ENCODE assay signal across 8 cellular contexts in genomic region chr1:117366982-117367768, GRCh38. TPM values are rescaled to one million over a fixed set of nuclear protein-coding genes. Genes with fewer than 3 reads are reported as not detected.
DNase-seq lines count a peak whose midpoint lies in the region; ATAC-seq and TF ChIP-seq lines count a peak whose summit lies in the region.

MAN1A2 (plus strand) TSS chr1:117367449; CDS start chr1:117368184, 735 bp downstream.

- H3K4me1 ChIP-seq in foreskin keratinocyte = peaks cover 24% of the 10 kb centered on the region
- peaks cover 43% of the 10 kb centered on the region for H3K4me1 ChIP-seq in neuron (ENCODE audit: insufficient read depth, low read length)

- TF ChIP-seq CTCF in foreskin keratinocyte (conservative IDR thresholded peaks at IDR 0.05) (no peak), subcutaneous adipose tissue (IDR thresholded peaks at IDR 0.05; ENCODE audit: low read depth) (no peak)

- ATAC-seq in GM21447 (IDR thresholded peaks at IDR 0.05; ENCODE audit: unreplicated experiment) (peak; percentile 62), foreskin keratinocyte (peak; percentile 78)

- peak within 1 kb of the TSS; percentile 77 for H2AFZ ChIP-seq in neuron (ENCODE audit: low read depth, low read length)

- H3K36me3 ChIP-seq in neuron (ENCODE audit: insufficient read depth, low read length) = no peaks in the 10 kb centered on the region

- H3K27me3 ChIP-seq in foreskin keratinocyte (no peaks in the 10 kb centered on the region), neuron (ENCODE audit: insufficient read depth, low read length) (no peaks in the 10 kb centered on the region)

- H3K27ac ChIP-seq in foreskin keratinocyte = peak within 1 kb of the TSS; percentile 76

- no peaks in the 10 kb centered on the region for H3K9me3 ChIP-seq in neuron (ENCODE audit: low read length)

- peak; percentile 35 for DNase-seq in DMS79 (lab: John Stamatoyannopoulos, UW)
- DNase-seq in HuH-7 (ENCODE audit: low spot score) = peak; percentile 56
- DNase-seq in SHP77 treated with DMSO at 0.1 percent for 48 hours (lab: John Stamatoyannopoulos, UW) = peak; percentile 51
- peak; percentile 26 to 60 (median 46) for DNase-seq in activated naive CD4-positive, alpha-beta T cell (lab: John Stamatoyannopoulos, UW)
- peak; percentile 40 to 63 for DNase-seq in foreskin keratinocyte

- peak within 1 kb of the TSS; percentile 76 for H3K4me3 ChIP-seq in neuron (ENCODE audit: low read length)

RNA-seq across cellular contexts. Expression of gene MAN1A2, which starts in this region (rescaled TPM):
- total RNA-seq in foreskin keratinocyte (19.5 and 22.7 TPM in 2 replicates), subcutaneous adipose tissue (10 to 100 TPM; 36.9 to 65.4 (median 42.3) TPM)
- 3.7 and 3.8 TPM in 2 replicates for polyA plus RNA-seq in foreskin keratinocyte

Comparison
In these comparisons a context has a peak if more than half of its experiments do, and no peak if none do; other contexts are left out.
1. Peak in every context shown above with its lines: DNase-seq, ATAC-seq, H3K4me3 ChIP-seq and H3K27ac ChIP-seq.